Comparison of ENCODE assay signal across 18 cellular contexts in the genomic region with DNA sequence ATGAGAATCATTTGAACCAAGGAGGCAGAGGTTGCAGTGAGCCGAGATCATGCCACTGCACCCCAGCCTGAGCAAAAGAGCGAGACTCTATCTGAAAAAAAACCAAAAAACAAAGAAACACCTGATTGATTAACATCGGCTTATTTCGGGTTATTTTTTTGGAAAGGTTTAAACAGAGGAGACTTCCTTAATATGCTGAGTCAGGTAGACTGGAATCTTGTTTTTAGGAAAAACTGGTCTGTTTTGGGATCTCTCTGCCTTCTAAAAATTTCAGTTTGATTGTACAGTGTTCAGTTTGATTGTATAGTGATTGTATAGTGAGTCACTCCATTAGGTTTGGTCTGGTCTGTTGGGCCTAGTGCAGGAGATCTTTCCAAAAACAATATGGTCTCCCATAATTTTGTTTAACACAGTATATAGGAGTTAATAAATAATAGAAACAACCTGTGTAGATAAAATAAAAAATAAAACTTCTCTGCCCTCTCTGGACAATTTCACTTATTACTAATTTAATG.
A peak's percentile ranks its signal among the peaks of the same experiment; 100 is the strongest.
DNase-seq lines count a peak whose midpoint lies in the region; ATAC-seq, FAIRE-seq and TF ChIP-seq lines count a peak whose summit lies in the region.
"Had no signal": no experiment of that assay in that cellular context is flagged by ENCODE, and none has a peak within 500 bp of the region (broad histone marks: within the 10 kb centered on the region; RNA-seq: fewer than 3 reads in every experiment).

No MANE protein-coding gene starts in this region.

- H2AK5ac ChIP-seq in H1 (ENCODE audit: low read depth, low read length): no peak overlapping the region

- in situ Hi-C loops in HepG2 (cut with HindIII; ENCODE audit: extremely low pct_ligation_motif_present, low pct_unique_long_range_greater_than_20kb): no loop called here

- no peak overlapping the region for H3K18ac ChIP-seq in H1 (ENCODE audit: extremely low read depth, low read length)

- no peaks in the 10 kb centered on the region for H3K23me2 ChIP-seq in H1 (ENCODE audit: low read depth, low read length)

- TF ChIP-seq POLR2A in HepG2 (IDR thresholded peaks at IDR 0.05; ENCODE audit: insufficient read depth in 1 of 2, low read depth in 2 of 2, low read length in 2 of 2): no peak
- no peak for TF ChIP-seq POLR2A in right lobe of liver (IDR thresholded peaks at IDR 0.05)
- no peak for TF ChIP-seq POLR2A in H1 (IDR thresholded peaks at IDR 0.05; ENCODE audit: control extremely low read depth in 1 of 2, low read depth in 2 of 2, low read length in 2 of 2)

- CTCF ChIA-PET in HepG2 (lab: Yijun Ruan, JAX; ENCODE audit: low intra/inter-chr PET ratio, low total read pairs) (no interaction called here), PC-3 (lab: Charles Lee) (no interaction called here), H1 (lab: Charles Lee; ENCODE audit: partially characterized antibody) (interaction anchor here (0.6 kb wide), 1 partner anchor 17 kb away, joined by 3 read pairs; no protein-coding TSS in a partner anchor)

- H3K4me2 ChIP-seq in HepG2 (ENCODE audit: low read depth, low read length) (no peak overlapping the region), PC-3 (ENCODE audit: low read length) (0 out of 2 replicates have a peak overlapping the region, but pooled peaks have one; percentile 10), H1 (ENCODE audit: insufficient read depth in 1 of 2, low read depth in 2 of 2, low read length in 2 of 2) (no peak overlapping the region)
- H3K4me2 ChIP-seq: BLaER1 had no signal

- H3K4me1 ChIP-seq in HepG2 (ENCODE audit: insufficient read depth, low read length) (no peaks in the 10 kb centered on the region), right lobe of liver (no peaks in the 10 kb centered on the region), PC-3 (ENCODE audit: insufficient read depth, low read length) (peaks cover 11% of the 10 kb centered on the region), H1 (replicated peaks in 1 of 4; ENCODE audit: control insufficient read depth in 3 of 4, insufficient read depth in 4 of 4, low read length in 3 of 4) (no peaks in the 10 kb centered on the region)
- H3K4me1 ChIP-seq: BLaER1 had no signal

- H3K56ac ChIP-seq in H1 (replicated peaks; ENCODE audit: insufficient read length, low read depth, low read length): no peak overlapping the region

- H3K27ac ChIP-seq in HepG2 (ENCODE audit: extremely low read length, insufficient read depth, low read length) (no peak overlapping the region), right lobe of liver (no peak overlapping the region), PC-3 (ENCODE audit: low read length) (no peak overlapping the region), H1 (ENCODE audit: low read depth, low read length) (no peak overlapping the region)
- H3K27ac ChIP-seq: 22Rv1, BLaER1, HL-60 had no signal

- H4K91ac ChIP-seq in H1 (replicated peaks; ENCODE audit: insufficient read length, low read length): no peak overlapping the region

- H3K23ac ChIP-seq in H1 (ENCODE audit: insufficient read length): no peak overlapping the region

- H3K27me3 ChIP-seq in HepG2 (ENCODE audit: control insufficient read depth in 1 of 2, insufficient read depth in 2 of 2, low read length in 2 of 2): no peaks in the 10 kb centered on the region
- H3K27me3 ChIP-seq in right lobe of liver: no peaks in the 10 kb centered on the region
- no peaks in the 10 kb centered on the region for H3K27me3 ChIP-seq in PC-3 (ENCODE audit: low read length)
- H3K27me3 ChIP-seq in H1 (replicated peaks in 1 of 4; ENCODE audit: control insufficient read depth in 3 of 4, extremely low read depth in 1 of 4, insufficient read depth in 3 of 4, low read length in 3 of 4): no peaks in the 10 kb centered on the region
- H3K27me3 ChIP-seq: BLaER1 had no signal

- no peak for TF ChIP-seq CTCF in HepG2 (CRISPR knock-in tag; IDR thresholded peaks at IDR 0.05)
- no peak for TF ChIP-seq CTCF in right lobe of liver (IDR thresholded peaks at IDR 0.05)
- no peak for TF ChIP-seq CTCF in PC-3 (conservative IDR thresholded peaks at IDR 0.05; ENCODE audit: low read depth, low read length)
- no peak for TF ChIP-seq CTCF in H1 (IDR thresholded peaks at IDR 0.05; ENCODE audit: control extremely low read depth in 1 of 3, insufficient read depth in 1 of 3, low read depth in 1 of 3, low read length in 3 of 3)

- H3K79me2 ChIP-seq in HepG2 (ENCODE audit: insufficient read depth, low read length) (no peaks in the 10 kb centered on the region), PC-3 (ENCODE audit: low read length) (no peaks in the 10 kb centered on the region), H1 (ENCODE audit: control insufficient read depth in 1 of 2, insufficient read depth in 2 of 2, low read length in 2 of 2) (no peaks in the 10 kb centered on the region)

- H2BK20ac ChIP-seq in H1 (ENCODE audit: low read length): no peak overlapping the region

- POLR2A ChIA-PET in HepG2 (lab: Yijun Ruan, JAX) (no interaction called here), PC-3 (lab: Charles Lee; ENCODE audit: unreplicated experiment) (no interaction called here), H1 (lab: Charles Lee; ENCODE audit: partially characterized antibody) (no interaction called here)

- BruUV-seq in HepG2 (replicated peaks; lab: Mats Ljungman, UMichigan): no TSS peak
- no TSS peak for BruUV-seq in PC-3 (replicated peaks; lab: Mats Ljungman, UMichigan)

- H2BK120ac ChIP-seq in H1 (replicated peaks; ENCODE audit: low read depth, low read length): no peak overlapping the region

- no peak overlapping the region for H2AFZ ChIP-seq in HepG2 (ENCODE audit: low read length)
- peak overlapping the region; percentile 19; the same call in 1 of the 2 replicates for H2AFZ ChIP-seq in PC-3 (ENCODE audit: low read length)
- H2AFZ ChIP-seq in H1 (ENCODE audit: low read length): no peak overlapping the region

- no peaks in the 10 kb centered on the region for H3K9me2 ChIP-seq in PC-3 (replicated peaks; ENCODE audit: low read length)

- H3K9me3 ChIP-seq in HepG2 (ENCODE audit: low read length) (peaks cover 80% of the 10 kb centered on the region), right lobe of liver (no peaks in the 10 kb centered on the region), PC-3 (ENCODE audit: low read length) (no peaks in the 10 kb centered on the region), H1 (ENCODE audit: insufficient read depth in 2 of 2, low read depth in 1 of 2, low read length in 1 of 2) (no peaks in the 10 kb centered on the region)
- H3K9me3 ChIP-seq: BLaER1 had no signal

- H3K4me3 ChIP-seq in HepG2 (replicated peaks in 1 of 3; ENCODE audit: insufficient read depth in 1 of 3, low read depth in 2 of 3, low read length in 3 of 3) (no peak overlapping the region), right lobe of liver (no peak overlapping the region), PC-3 (ENCODE audit: low read length) (no peak overlapping the region), H1 (ENCODE audit: extremely low read depth in 1 of 4, insufficient read depth in 2 of 4, low read depth in 3 of 4, low read length in 4 of 4) (no peak overlapping the region)
- H3K4me3 ChIP-seq: BLaER1 had no signal

- no peak overlapping the region for H3K4ac ChIP-seq in H1 (replicated peaks; ENCODE audit: insufficient read length, low read depth, low read length)

- DNase-seq in HepG2 (ENCODE audit: low spot score): no peak
- DNase-seq in right lobe of liver: no peak
- peak; percentile 67 for DNase-seq in PC-3
- no peak for DNase-seq in H1 (ENCODE audit: low read depth in 1 of 2, low spot score in 2 of 2)
- no peak for DNase-seq in DMS153 treated with DMSO at 0.1 percent for 48 hours (lab: John Stamatoyannopoulos, UW; ENCODE audit: unreplicated experiment)
- no peak for DNase-seq in posterior vena cava (ENCODE audit: low spot score)
- DNase-seq: CD4-positive, alpha-beta memory T cell; DND-41; GDM1; GOT3; H9; KG1 had no signal

- FAIRE-seq in HepG2 (lab: Jason Lieb, UNC): no peak
- no peak for FAIRE-seq in H1 (lab: Jason Lieb, UNC)
- FAIRE-seq: GM12892, GM18507 had no signal

- H3K9ac ChIP-seq in HepG2 (ENCODE audit: insufficient read depth, low read depth, low read length) (no peak overlapping the region), PC-3 (ENCODE audit: low read length) (no peak overlapping the region), H1 (replicated peaks in 1 of 4; ENCODE audit: extremely low read depth in 1 of 4, low read depth in 3 of 4, low read length in 3 of 4) (no peak overlapping the region)
- H3K9ac ChIP-seq: BLaER1 had no signal

- no peak overlapping the region for H2BK12ac ChIP-seq in H1 (ENCODE audit: low read depth, low read length)

- H2BK15ac ChIP-seq in H1 (ENCODE audit: low read length): no peak overlapping the region

- TF ChIP-seq RAD21 in HepG2 (CRISPR knock-in tag; IDR thresholded peaks at IDR 0.05) (no peak), H1 (IDR thresholded peaks at IDR 0.05 in 1 of 2, conservative IDR thresholded peaks at IDR 0.05 in 1 of 2; ENCODE audit: low read depth in 2 of 2, low read length in 2 of 2) (no peak)

- WGBS in HepG2 (ENCODE audit: low lambda C conversion rate): 42% methylated on average over 4 of the region's 4 CpGs
- WGBS in right lobe of liver (ENCODE audit: insufficient coverage, low coverage, low lambda C conversion rate, missing lambda C conversion rate): 77% methylated on average over 4 of the region's 4 CpGs
- WGBS in H1 (ENCODE audit: extremely low coverage in 1 of 2, insufficient coverage in 1 of 2, insufficient read length in 1 of 2, insufficient replicate concordance in 2 of 2, low coverage in 1 of 2, low lambda C conversion rate in 2 of 2, missing lambda C conversion rate in 1 of 2), 2 experiments: 99% methylated on average over 4 of the region's 4 CpGs; no CpG with 5 or more reads in 1 of the 2 experiments

- H3K36me3 ChIP-seq in HepG2 (replicated peaks in 1 of 2; ENCODE audit: control insufficient read depth in 1 of 2, insufficient read depth in 2 of 2, low read length in 2 of 2): no peaks in the 10 kb centered on the region
- no peaks in the 10 kb centered on the region for H3K36me3 ChIP-seq in right lobe of liver
- no peaks in the 10 kb centered on the region for H3K36me3 ChIP-seq in PC-3 (ENCODE audit: low read depth, low read length)
- H3K36me3 ChIP-seq in H1 (ENCODE audit: control insufficient read depth in 2 of 4, insufficient read depth in 4 of 4, low read length in 3 of 4): no peaks in the 10 kb centered on the region
- H3K36me3 ChIP-seq: BLaER1 had no signal

- TF ChIP-seq EP300 in HepG2 (IDR thresholded peaks at IDR 0.05; ENCODE audit: low read depth in 2 of 2, low read length in 2 of 2) (no peak), HepG2 (CRISPR knock-in tag; IDR thresholded peaks at IDR 0.05; ENCODE audit: borderline replicate concordance) (no peak), H1 (IDR thresholded peaks at IDR 0.05; ENCODE audit: borderline replicate concordance in 1 of 2, low read depth in 2 of 2, low read length in 2 of 2) (no peak)

- H3F3A ChIP-seq in PC-3 (ENCODE audit: low read length, unreplicated experiment): no peaks in the 10 kb centered on the region

- no peak for ATAC-seq in HepG2
- ATAC-seq in right lobe of liver: no peak
- ATAC-seq in PC-3: peak; percentile 99
- no peak for ATAC-seq in HG03196 (IDR thresholded peaks at IDR 0.05; ENCODE audit: unreplicated experiment)

- intact Hi-C loops in HepG2 (cut with micrococcal nuclease; ENCODE audit: unreplicated experiment): no loop called here
- intact Hi-C loops in right lobe of liver (cut with DNase I): no loop called here
- intact Hi-C loops in PC-3 (cut with micrococcal nuclease): no loop called here
- intact Hi-C loops in posterior vena cava (cut with DNase I): no loop called here

- no peak overlapping the region for H4K8ac ChIP-seq in H1 (ENCODE audit: extremely low read depth, insufficient read depth, low read length)

- no peak overlapping the region for H3K14ac ChIP-seq in H1 (ENCODE audit: insufficient read length)

- H4K20me1 ChIP-seq in HepG2 (ENCODE audit: insufficient read depth, low read length) (no peaks in the 10 kb centered on the region), PC-3 (ENCODE audit: low read length) (no peaks in the 10 kb centered on the region), H1 (replicated peaks in 1 of 2; ENCODE audit: control insufficient read depth in 1 of 2, insufficient read depth in 2 of 2, low read length in 2 of 2) (no peaks in the 10 kb centered on the region)
- H4K20me1 ChIP-seq: BLaER1 had no signal

- H3K79me1 ChIP-seq in H1 (ENCODE audit: low read depth, low read length): no peaks in the 10 kb centered on the region

- no peak overlapping the region for H4K5ac ChIP-seq in H1 (ENCODE audit: insufficient read length, low read depth, low read length)

- no peak overlapping the region for H2BK5ac ChIP-seq in H1 (ENCODE audit: low read depth, low read length)

Comparison
In these comparisons a context has a peak if more than half of its experiments do, and no peak if none do; other contexts are left out.
1. Of the 41 proteins assayed by ChIP-seq in both HepG2 and H1: peak only in HepG2: none; only in H1: none; in both: MAFK; in neither: 40.